13 cellular contexts compared by ENCODE assay signal in genomic region chr1:225755668-225756294, GRCh38. TPM values are rescaled to one million over a fixed set of nuclear protein-coding genes. Genes with fewer than 3 reads are reported as not detected.
DNase-seq lines count a peak whose midpoint lies in the region; TF ChIP-seq lines count a peak whose summit lies in the region.
"Had no signal": no experiment of that assay in that cellular context is flagged by ENCODE, and none has a peak within 500 bp of the region (broad histone marks: within the 10 kb centered on the region; RNA-seq: fewer than 3 reads in every experiment).

No MANE protein-coding gene starts in this region.

- H4K8ac ChIP-seq in mesenchymal stem cell (ENCODE audit: low read length): peak overlapping the region; percentile 47

- intact Hi-C loops in spleen (cut with DNase I; ENCODE audit: low total_unique reads): no loop called here

- H3K79me2 ChIP-seq in MM.1S (ENCODE audit: low read length): no peaks in the 10 kb centered on the region

- H3K9ac ChIP-seq in mesenchymal stem cell (ENCODE audit: low read length) (peak overlapping the region; percentile 70), MM.1S (ENCODE audit: low read length) (no peak overlapping the region)

- H3K9me3 ChIP-seq in mesenchymal stem cell (ENCODE audit: control insufficient read depth, low read length) (no peaks in the 10 kb centered on the region), spleen (no peaks in the 10 kb centered on the region), MM.1S (replicated peaks; ENCODE audit: insufficient read depth, low read length) (no peaks in the 10 kb centered on the region), HAP-1 (no peaks in the 10 kb centered on the region)
- no peaks in the 10 kb centered on the region for H3K9me3 ChIP-seq in effector memory CD4-positive, alpha-beta T cell (ENCODE audit: control insufficient read depth, low read length)
- H3K9me3 ChIP-seq: BE2C had no signal

- DNase-seq in HFFc6: no peak
- DNase-seq in chondrocyte (ENCODE audit: low spot score): no peak
- DNase-seq in mesenchymal stem cell: no peak
- peak; percentile 16 for DNase-seq in spleen
- no peak for DNase-seq in effector memory CD4-positive, alpha-beta T cell
- no peak for DNase-seq in stimulated activated naive CD4-positive, alpha-beta T cell (lab: John Stamatoyannopoulos, UW)
- no peak for DNase-seq in MM.1S
- no peak for DNase-seq in HAP-1 (ENCODE audit: low spot score in 2 of 2)
- DNase-seq: activated CD4-positive, CD25-positive, alpha-beta regulatory T cell treated with anti-CD3 and anti-CD28 coated beads, Interleukin-2, amount 50 U/mL, for 72 hours; BE2C; DND-41; foreskin melanocyte had no signal

- H3K18ac ChIP-seq in mesenchymal stem cell (ENCODE audit: low read depth in 1 of 2, low read length in 2 of 2): peak overlapping the region; percentile 28 to 60

- no peak for TF ChIP-seq POLR2A in spleen (IDR thresholded peaks at IDR 0.05)

- peak overlapping the region in 1 of 2 experiments; percentile 74 for H3K14ac ChIP-seq in mesenchymal stem cell (ENCODE audit: low read length in 2 of 2)

- no peaks in the 10 kb centered on the region for H3K36me3 ChIP-seq in mesenchymal stem cell (ENCODE audit: control insufficient read depth in 1 of 2, insufficient read depth in 2 of 2, low read depth in 1 of 2, low read length in 2 of 2)
- H3K36me3 ChIP-seq in spleen: no peaks in the 10 kb centered on the region
- H3K36me3 ChIP-seq in effector memory CD4-positive, alpha-beta T cell (ENCODE audit: control insufficient read depth, insufficient read depth, low read length): no peaks in the 10 kb centered on the region
- no peaks in the 10 kb centered on the region for H3K36me3 ChIP-seq in MM.1S (replicated peaks; ENCODE audit: insufficient read depth, low read length)
- H3K36me3 ChIP-seq in HAP-1 (replicated peaks): no peaks in the 10 kb centered on the region
- H3K36me3 ChIP-seq: BE2C had no signal

- H3K4me1 ChIP-seq in mesenchymal stem cell (ENCODE audit: control insufficient read depth, insufficient read depth, low read depth, low read length) (peaks cover 19% of the 10 kb centered on the region), spleen (peaks cover 5 to 44% (median 30%) of the 10 kb centered on the region in 6 donors), MM.1S (ENCODE audit: low read length) (peaks cover 7% of the 10 kb centered on the region), HAP-1 (0 out of 2 replicates have a peak, but pooled peaks cover 2% of the 10 kb centered on the region)
- no peaks in the 10 kb centered on the region for H3K4me1 ChIP-seq in effector memory CD4-positive, alpha-beta T cell (ENCODE audit: control insufficient read depth, insufficient read depth, low read length, poor library complexity, severe bottlenecking)

- H3K4me2 ChIP-seq in mesenchymal stem cell (ENCODE audit: low read length, poor library complexity, severe bottlenecking) (no peak overlapping the region), MM.1S (ENCODE audit: low read depth, low read length) (no peak overlapping the region)

- H3K4me1 Mint-ChIP-seq in HFFc6 (ENCODE audit: low read depth) (peaks cover 32% of the 10 kb centered on the region), chondrocyte (ENCODE audit: low read depth) (peaks cover 27% of the 10 kb centered on the region)

- peak overlapping the region; percentile 59 to 61 for H2BK12ac ChIP-seq in mesenchymal stem cell (ENCODE audit: low read length in 2 of 2)

- no peaks in the 10 kb centered on the region for H3K36me3 Mint-ChIP-seq in HFFc6 (ENCODE audit: low read depth)
- no peaks in the 10 kb centered on the region for H3K36me3 Mint-ChIP-seq in chondrocyte (ENCODE audit: low read depth)
- H3K36me3 Mint-ChIP-seq: natural killer cell treated with Interleukin-12 subunit alpha and Interleukin-12 subunit beta and Interleukin-15 and Interleukin-18, amount 100 ng/mL, for 72 hours had no signal

- no peak overlapping the region for H3K23ac ChIP-seq in mesenchymal stem cell (ENCODE audit: low read length in 2 of 2)

- H2BK5ac ChIP-seq in mesenchymal stem cell (ENCODE audit: low read depth, low read length, poor library complexity, severe bottlenecking): no peak overlapping the region

- peaks cover 4 to 9% of the 10 kb centered on the region in 2 experiments for H3K27me3 ChIP-seq in mesenchymal stem cell (ENCODE audit: control insufficient read depth in 1 of 2, insufficient read depth in 1 of 2, low read length in 2 of 2)
- no peaks in the 10 kb centered on the region for H3K27me3 ChIP-seq in spleen (replicated peaks in 1 of 7)
- H3K27me3 ChIP-seq in effector memory CD4-positive, alpha-beta T cell (replicated peaks; ENCODE audit: control insufficient read depth, insufficient read depth, low read length, poor library complexity, severe bottlenecking): no peaks in the 10 kb centered on the region
- H3K27me3 ChIP-seq in MM.1S (replicated peaks; ENCODE audit: insufficient read depth, low read length): no peaks in the 10 kb centered on the region
- H3K27me3 ChIP-seq in HAP-1 (ENCODE audit: low read depth): no peaks in the 10 kb centered on the region
- H3K27me3 ChIP-seq: BE2C had no signal

- no peaks in the 10 kb centered on the region for H4K20me1 ChIP-seq in MM.1S (ENCODE audit: insufficient read depth, low read length)

- H2BK120ac ChIP-seq in mesenchymal stem cell (ENCODE audit: low read depth, low read length): no peak overlapping the region

- peak overlapping the region; percentile 69 for H2AK5ac ChIP-seq in mesenchymal stem cell (ENCODE audit: low read length, severe bottlenecking)

- peak overlapping the region; percentile 44 for H3K4me3 Mint-ChIP-seq in HFFc6
- no peak overlapping the region for H3K4me3 Mint-ChIP-seq in chondrocyte (ENCODE audit: unreplicated experiment)
- H3K4me3 Mint-ChIP-seq: natural killer cell treated with Interleukin-12 subunit alpha and Interleukin-12 subunit beta and Interleukin-15 and Interleukin-18, amount 100 ng/mL, for 72 hours had no signal

- peak overlapping the region; percentile 92 for H3K27ac Mint-ChIP-seq in HFFc6
- peak overlapping the region; percentile 52 for H3K27ac Mint-ChIP-seq in chondrocyte (ENCODE audit: unreplicated experiment)
- H3K27ac Mint-ChIP-seq: natural killer cell treated with Interleukin-12 subunit alpha and Interleukin-12 subunit beta and Interleukin-15 and Interleukin-18, amount 100 ng/mL, for 72 hours had no signal

- H3K27ac ChIP-seq in mesenchymal stem cell (ENCODE audit: low read length, poor library complexity, severe bottlenecking) (no peak overlapping the region), spleen (peak overlapping the region in 7 of 8 donors; percentile 16 to 74 (median 66)), MM.1S (ENCODE audit: low read length) (no peak overlapping the region)
- no peak overlapping the region for H3K27ac ChIP-seq in effector memory CD4-positive, alpha-beta T cell (ENCODE audit: insufficient read depth, low read length, poor library complexity, severe bottlenecking)

- no peak for TF ChIP-seq CTCF in HFFc6 (IDR thresholded peaks at IDR 0.05)
- TF ChIP-seq CTCF in chondrocyte (IDR thresholded peaks at IDR 0.05): no peak
- TF ChIP-seq CTCF in spleen (IDR thresholded peaks at IDR 0.05 in 8 of 11, conservative IDR thresholded peaks at IDR 0.05 in 3 of 11): no peak
- no peak for TF ChIP-seq CTCF in MM.1S (IDR thresholded peaks at IDR 0.05; ENCODE audit: low read length)

- H4K91ac ChIP-seq in mesenchymal stem cell (ENCODE audit: low read length): no peak overlapping the region

- H3F3A ChIP-seq in MM.1S (ENCODE audit: insufficient read depth, low read length): no peaks in the 10 kb centered on the region

- peaks cover 3% of the 10 kb centered on the region for H3K27me3 Mint-ChIP-seq in HFFc6 (ENCODE audit: insufficient read depth)
- no peaks in the 10 kb centered on the region for H3K27me3 Mint-ChIP-seq in chondrocyte (ENCODE audit: low read depth)

- H3K4me3 ChIP-seq in mesenchymal stem cell (ENCODE audit: insufficient read depth in 1 of 2, low read depth in 1 of 2, low read length in 2 of 2) (peak overlapping the region in 1 of 2 experiments; percentile 9), spleen (no peak overlapping the region), MM.1S (ENCODE audit: low read length) (no peak overlapping the region), HAP-1 (no peak overlapping the region)
- H3K4me3 ChIP-seq in effector memory CD4-positive, alpha-beta T cell (ENCODE audit: insufficient read depth, low read depth, low read length, poor library complexity, severe bottlenecking): no peak overlapping the region

- H3K9me2 ChIP-seq in MM.1S (replicated peaks; ENCODE audit: insufficient read depth, low read length): no peaks in the 10 kb centered on the region

- H2BK15ac ChIP-seq in mesenchymal stem cell (ENCODE audit: low read depth, poor library complexity, severe bottlenecking): peak overlapping the region; percentile 49

- no peaks in the 10 kb centered on the region for H3K79me1 ChIP-seq in mesenchymal stem cell (replicated peaks; ENCODE audit: low read length, poor library complexity, severe bottlenecking)

- in situ Hi-C loops in HAP-1 (cut with MboI; ENCODE audit: low sequenced_read_pairs): no loop called here

- H3K4ac ChIP-seq in mesenchymal stem cell (ENCODE audit: low read depth in 1 of 2, low read length in 2 of 2): no peak overlapping the region

- 88% methylated on average over 9 of the region's 9 CpGs for whole genome bisulfite sequencing in mesenchymal stem cell
- WGBS in spleen, 5 donors: 49 to 80% (median 70%) methylated on average over 9 of the region's 9 CpGs

- H3K9me3 Mint-ChIP-seq in HFFc6: no peaks in the 10 kb centered on the region
- H3K9me3 Mint-ChIP-seq in chondrocyte (ENCODE audit: low read depth): no peaks in the 10 kb centered on the region
- H3K9me3 Mint-ChIP-seq: natural killer cell treated with Interleukin-12 subunit alpha and Interleukin-12 subunit beta and Interleukin-15 and Interleukin-18, amount 100 ng/mL, for 72 hours had no signal

- H2AFZ ChIP-seq in mesenchymal stem cell (ENCODE audit: low read depth, low read length) (no peak overlapping the region), MM.1S (ENCODE audit: low read length) (no peak overlapping the region)

RNA-seq across cellular contexts. Expression of gene SRP9, which starts 21.8 kb away (rescaled TPM):
- 100 to 1,000 TPM; 219 to 277 (median 246) TPM for total RNA-seq in HFFc6 (2021; fragmentation: NEBNext Ultra II Directional; extraction: Animal tissue kit (Norgen Biotek cat#: 25700))
- total RNA-seq in chondrocyte: 190 to 207 TPM (median 200 TPM) in 3 replicates
- 196 TPM for polyA plus RNA-seq in mesenchymal stem cell (2013, experiment 1 of 2)
- 205 TPM for polyA plus RNA-seq in mesenchymal stem cell (2013, experiment 2 of 2)
- total RNA-seq in spleen: 100 to 1,000 TPM; 145 to 229 (median 159) TPM
- polyA plus RNA-seq in spleen: 100 to 1,000 TPM; 167 to 269 (median 210) TPM

RNA-seq across cellular contexts. Expression of gene EPHX1, which starts 54.1 kb away (rescaled TPM):
- total RNA-seq in HFFc6 (2021; fragmentation: NEBNext Ultra II Directional; extraction: Animal tissue kit (Norgen Biotek cat#: 25700)): 10 to 100 TPM; 30.3 to 38.7 (median 34.9) TPM
- 61.8 to 69.1 TPM (median 67.0 TPM) in 3 replicates for total RNA-seq in chondrocyte
- 58.9 TPM for polyA plus RNA-seq in mesenchymal stem cell (2013, experiment 1 of 2)
- polyA plus RNA-seq in mesenchymal stem cell (2013, experiment 2 of 2): 59.0 TPM
- 10 to 100 TPM; 30.1 to 92.8 (median 81.4) TPM for total RNA-seq in spleen
- 10 to 100 TPM in 2 of 3 donors, 1 to 10 TPM in 1; 3.9 to 12.2 (median 10.7) TPM for polyA plus RNA-seq in spleen

Comparison
In these comparisons a context has a peak if more than half of its experiments do, and no peak if none do; other contexts are left out.
1. H3K27ac ChIP-seq: peak in spleen (7 of 8); none in mesenchymal stem cell (single experiment), effector memory CD4-positive, alpha-beta T cell (single experiment) and MM.1S (single experiment).